In genomic region chr2:44579136-44579836, GRCh38 we compare ENCODE assay signal across 15 cellular contexts.
DNase-seq lines count a peak whose midpoint lies in the region; ATAC-seq, FAIRE-seq and TF ChIP-seq lines count a peak whose summit lies in the region.
"Had no signal": no experiment of that assay in that cellular context is flagged by ENCODE, and none has a peak within 500 bp of the region (broad histone marks: within the 10 kb centered on the region; RNA-seq: fewer than 3 reads in every experiment).

No MANE protein-coding gene starts in this region.

- H3K4me1 Mint-ChIP-seq in MCF 10A (ENCODE audit: insufficient read depth, unreplicated experiment): peaks cover 46% of the 10 kb centered on the region
- H3K4me1 Mint-ChIP-seq in WTC11: peaks cover 12% of the 10 kb centered on the region

- H3K27me3 ChIP-seq in breast epithelium: no peaks in the 10 kb centered on the region
- no peaks in the 10 kb centered on the region for H3K27me3 ChIP-seq in keratinocyte (ENCODE audit: control insufficient read depth, extremely low read depth, insufficient read depth, low read length)
- H3K27me3 ChIP-seq in upper lobe of right lung: no peaks in the 10 kb centered on the region
- H3K27me3 ChIP-seq: uterus had no signal

- POLR2A ChIA-PET in MCF 10A (lab: Yijun Ruan, JAX) (interaction anchor here (0.6 to 2.5 kb wide), 10 partner anchors 9 to 84 kb away, joined by 3 to 15 read pairs (median 5); no protein-coding TSS in a partner anchor), WTC11 (lab: Charles Lee) (no interaction called here)

- H3K27me3 Mint-ChIP-seq in MCF 10A (ENCODE audit: insufficient read depth, unreplicated experiment) (no peaks in the 10 kb centered on the region), WTC11 (ENCODE audit: low read depth) (no peaks in the 10 kb centered on the region)

- TF ChIP-seq POLR2A in breast epithelium (IDR thresholded peaks at IDR 0.05): no peak

- no peaks in the 10 kb centered on the region for H3K36me3 ChIP-seq in breast epithelium
- no peaks in the 10 kb centered on the region for H3K36me3 ChIP-seq in keratinocyte (ENCODE audit: control insufficient read depth in 2 of 2, extremely low read depth in 1 of 2, insufficient read depth in 2 of 2, low read length in 2 of 2)
- H3K36me3 ChIP-seq in upper lobe of right lung: no peaks in the 10 kb centered on the region
- H3K36me3 ChIP-seq: uterus had no signal

- H3K27ac Mint-ChIP-seq in MCF 10A (ENCODE audit: low read depth, unreplicated experiment) (no peak overlapping the region), WTC11 (peak overlapping the region; percentile 4; the same call in 1 of the 2 replicates)

- BruUV-seq in MCF 10A (replicated peaks; lab: Mats Ljungman, UMichigan): no TSS peak

- no peak overlapping the region for H3K27ac ChIP-seq in breast epithelium
- peak overlapping the region; percentile 62 for H3K27ac ChIP-seq in keratinocyte (ENCODE audit: control insufficient read depth, insufficient read depth, low read length)
- H3K27ac ChIP-seq in upper lobe of right lung: peak overlapping the region; percentile 32
- H3K27ac ChIP-seq: uterus had no signal

- no peaks in the 10 kb centered on the region for H4K20me1 ChIP-seq in keratinocyte (ENCODE audit: control insufficient read depth, extremely low read depth, insufficient read depth, low read length)

- H3K4me3 ChIP-seq in breast epithelium: no peak overlapping the region
- peak overlapping the region in 2 of 3 experiments; percentile 21 to 53 for H3K4me3 ChIP-seq in keratinocyte (ENCODE audit: control insufficient read depth in 2 of 3, extremely low read depth in 1 of 3, insufficient read depth in 2 of 3, low read depth in 1 of 3, low read length in 3 of 3)
- H3K4me3 ChIP-seq in upper lobe of right lung: no peak overlapping the region
- H3K4me3 ChIP-seq: mucosa of descending colon, uterus had no signal

- no peaks in the 10 kb centered on the region for H3K4me1 ChIP-seq in breast epithelium
- peaks cover 35% of the 10 kb centered on the region for H3K4me1 ChIP-seq in keratinocyte (ENCODE audit: control insufficient read depth, extremely low read depth, insufficient read depth, low read length)
- peaks cover 12% of the 10 kb centered on the region for H3K4me1 ChIP-seq in upper lobe of right lung
- H3K4me1 ChIP-seq: uterus had no signal

- no peak for FAIRE-seq in keratinocyte (lab: Jason Lieb, UNC)

- DNase-seq in MCF 10A (ENCODE audit: unreplicated experiment) (peak; percentile 71), breast epithelium (ENCODE audit: low spot score in 2 of 2) (no peak), WTC11 (ENCODE audit: low spot score) (no peak), keratinocyte (ENCODE audit: low read depth, low spot score) (no peak), upper lobe of right lung (no peak), NAMALWA (ENCODE audit: low spot score) (no peak), NK-92 (lab: John Stamatoyannopoulos, UW; ENCODE audit: unreplicated experiment) (no peak)
- no peak for DNase-seq in stimulated activated CD4-positive, alpha-beta T cell treated with anti-CD3 and anti-CD28 coated beads, Interleukin-4, amount 100 ng/mL, for 1 hour
- DNase-seq: activated CD4-positive, alpha-beta T cell treated with anti-CD3 and anti-CD28 coated beads for 48 hours; amygdala; hypothalamus; mucosa of descending colon; NK-92 treated with Interleukin-12 subunit alpha and Interleukin-12 subunit beta, amount 100 ng/mL, for 24 hours; uterus had no signal

- no peak for ATAC-seq in WTC11
- ATAC-seq in upper lobe of right lung: no peak
- ATAC-seq: mucosa of descending colon, sciatic nerve had no signal

- CTCF ChIA-PET in MCF 10A (lab: Yijun Ruan, JAX) (interaction anchor here (0.6 to 1.5 kb wide), 11 partner anchors 19 to 491 kb away, joined by 3 to 12 read pairs (median 3); no protein-coding TSS in a partner anchor), WTC11 (lab: Charles Lee) (interaction anchor here (1.0 to 1.1 kb wide), 2 partner anchors 89 to 99 kb away, joined by 3 to 4 read pairs; no protein-coding TSS in a partner anchor)

- H3K4me3 Mint-ChIP-seq in MCF 10A (ENCODE audit: unreplicated experiment) (peak overlapping the region; percentile 63), WTC11 (no peak overlapping the region)

- H3K36me3 Mint-ChIP-seq in MCF 10A (ENCODE audit: insufficient read depth, unreplicated experiment) (no peaks in the 10 kb centered on the region), WTC11 (no peaks in the 10 kb centered on the region)

- H3K9ac ChIP-seq in keratinocyte (ENCODE audit: control insufficient read depth, extremely low read depth, insufficient read depth, low read length): peak overlapping the region; percentile 10

- H3K79me2 ChIP-seq in keratinocyte (ENCODE audit: control insufficient read depth, insufficient read depth, low read length): no peaks in the 10 kb centered on the region

- H3K9me1 ChIP-seq in keratinocyte (ENCODE audit: control insufficient read depth, extremely low read depth, insufficient read depth, low read length): no peaks in the 10 kb centered on the region

- peak overlapping the region; percentile 80 for H3K4me2 ChIP-seq in keratinocyte (ENCODE audit: control insufficient read depth, extremely low read depth, insufficient read depth, low read depth, low read length)

- dilution Hi-C loops in keratinocyte (cut with MboI; ENCODE audit: extremely low pct_ligation_motif_present, low sequenced_read_pairs): no loop called here

- H3K9me3 Mint-ChIP-seq in MCF 10A (ENCODE audit: unreplicated experiment) (no peaks in the 10 kb centered on the region), WTC11 (no peaks in the 10 kb centered on the region)

- TF ChIP-seq CTCF in MCF 10A (IDR thresholded peaks at IDR 0.05; ENCODE audit: unreplicated experiment) (no peak), breast epithelium (IDR thresholded peaks at IDR 0.05) (no peak), WTC11 (IDR thresholded peaks at IDR 0.05) (no peak), keratinocyte (optimal IDR thresholded peaks at IDR 0.05 in 1 of 3, IDR thresholded peaks at IDR 0.05 in 1 of 3, conservative IDR thresholded peaks at IDR 0.05 in 1 of 3; ENCODE audit: extremely low read depth in 1 of 3, insufficient read depth in 2 of 3, low read length in 3 of 3) (no peak), upper lobe of right lung (IDR thresholded peaks at IDR 0.05) (no peak)

- H3K9me3 ChIP-seq in breast epithelium (no peaks in the 10 kb centered on the region), keratinocyte (ENCODE audit: control insufficient read depth, low read depth, low read length) (no peaks in the 10 kb centered on the region), upper lobe of right lung (no peaks in the 10 kb centered on the region)
- H3K9me3 ChIP-seq: mucosa of descending colon, uterus had no signal

- no peak overlapping the region for H2AFZ ChIP-seq in keratinocyte (ENCODE audit: control insufficient read depth, low read length)

- intact Hi-C loops in MCF 10A (cut with micrococcal nuclease): loop anchor here (2.0 kb wide), 1 partner anchor 50 kb away; no protein-coding TSS in a partner anchor
- intact Hi-C loops in breast epithelium (cut with DNase I; ENCODE audit: low total_unique reads): no loop called here
- intact Hi-C loops in upper lobe of right lung (cut with DNase I): no loop called here

TF ChIP-seq in WTC11, 78 proteins besides CTCF, POLR2A, EP300 and RAD21:
- no peak for TF ChIP-seq ZNF232 (CRISPR knock-in tag; IDR thresholded peaks at IDR 0.05)
- no peak for TF ChIP-seq TEAD4 (CRISPR knock-in tag; IDR thresholded peaks at IDR 0.05)

Comparison
In these comparisons a context has a peak if more than half of its experiments do, and no peak if none do; other contexts are left out.
1. H3K27ac ChIP-seq: peak in keratinocyte (single experiment) and upper lobe of right lung (single experiment); none in breast epithelium (0 of 2).
2. H3K4me3 ChIP-seq: peak in keratinocyte (2 of 3); none in breast epithelium (0 of 3) and upper lobe of right lung (single experiment).